In the genomic region with DNA sequence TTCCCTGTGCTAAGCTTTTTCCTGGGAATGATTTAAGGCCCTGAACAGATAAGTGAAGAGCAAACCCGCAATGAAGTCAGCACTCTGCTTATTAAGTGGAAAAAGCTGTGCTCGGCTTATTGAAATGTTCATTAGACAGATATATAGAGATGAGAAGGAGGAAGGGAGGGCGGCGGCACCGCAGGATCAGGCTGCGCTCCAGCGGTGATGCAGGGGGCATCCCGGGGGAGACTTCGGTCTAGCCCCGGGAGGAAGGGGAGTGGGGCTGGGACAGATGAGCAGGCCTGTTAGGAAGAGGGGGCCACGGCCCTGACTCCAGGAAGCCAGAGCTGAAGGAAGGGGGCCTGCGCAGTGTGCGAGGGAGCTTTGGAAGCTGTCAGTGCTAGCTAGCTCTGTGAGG, we compare ENCODE assay signal across 22 cellular contexts.
"Had no signal": no experiment of that assay in that cellular context is flagged by ENCODE, and none has a peak within 500 bp of the region (broad histone marks: within the 10 kb centered on the region; RNA-seq: fewer than 3 reads in every experiment).

No MANE protein-coding gene starts in this region.

- H3K27me3 Mint-ChIP-seq: activated naive CD8-positive, alpha-beta T cell treated with anti-CD3 and anti-CD28 coated beads for 36 hours had no signal

- H3K4me2 ChIP-seq: PC-9 had no signal

- H3K36me3 Mint-ChIP-seq: activated naive CD4-positive, alpha-beta T cell treated with anti-CD3 and anti-CD28 coated beads, Interleukin-2, amount 10 ng/mL, durations not matched to agents 7 days and 5 days; activated naive CD8-positive, alpha-beta T cell treated with anti-CD3 and anti-CD28 coated beads for 36 hours; T-cell had no signal

- DNase-seq: activated CD4-positive, alpha-beta memory T cell treated with anti-CD3 and anti-CD28 coated beads, Interleukin-2, amount 10 ng/mL, durations not matched to agents 7 days and 5 days; activated CD4-positive, alpha-beta T cell treated with anti-CD3 and anti-CD28 coated beads for 36 hours; activated CD4-positive, alpha-beta T cell treated with anti-CD3 and anti-CD28 coated beads, Interleukin-2, amount 50 U/mL, for 1 hour; activated gamma-delta T cell treated with Interleukin-2 at 50 U/mL for 16 hours; activated naive CD4-positive, alpha-beta T cell treated with anti-CD3 and anti-CD28 coated beads, Interleukin-2, amount 10 ng/mL, durations not matched to agents 7 days and 5 days; activated naive CD8-positive, alpha-beta T cell treated with anti-CD3 and anti-CD28 coated beads for 36 hours; activated T-cell treated with anti-CD3 and anti-CD28 coated beads for 4 hours; activated T-cell treated with anti-CD3 and anti-CD28 coated beads, Interleukin-2, amount 50 U/mL, for 72 hours; MM.1S; NCI-H1105; NCI-H1436; NCI-H1694 treated with DMSO at 0.1 percent for 48 hours; NCI-H2029 treated with DMSO at 0.1 percent for 48 hours; NCI-H446; NCI-H524; PC-9; T-cell; T-helper 2 cell; T1000 had no signal

- H3K4me1 Mint-ChIP-seq: activated CD4-positive, alpha-beta T cell treated with anti-CD3 and anti-CD28 coated beads for 36 hours had no signal

- H3K4me3 ChIP-seq: PC-9, SK-N-MC had no signal

- H3K27ac ChIP-seq: PC-9, SK-N-MC, VCaP had no signal

- H3K4me3 Mint-ChIP-seq: activated CD4-positive, alpha-beta memory T cell treated with anti-CD3 and anti-CD28 coated beads, Interleukin-2, amount 10 ng/mL, durations not matched to agents 7 days and 5 days; activated CD4-positive, alpha-beta T cell treated with anti-CD3 and anti-CD28 coated beads for 36 hours; activated naive CD4-positive, alpha-beta T cell treated with anti-CD3 and anti-CD28 coated beads, Interleukin-2, amount 10 ng/mL, durations not matched to agents 7 days and 5 days; activated naive CD8-positive, alpha-beta T cell treated with anti-CD3 and anti-CD28 coated beads for 36 hours; activated T-cell treated with anti-CD3 and anti-CD28 coated beads, Interleukin-2, amount 50 U/mL, for 72 hours; T-cell had no signal

- H2AFZ ChIP-seq: PC-9 had no signal

- H3K9me3 Mint-ChIP-seq: activated CD4-positive, alpha-beta memory T cell treated with anti-CD3 and anti-CD28 coated beads, Interleukin-2, amount 10 ng/mL, durations not matched to agents 7 days and 5 days; activated naive CD4-positive, alpha-beta T cell treated with anti-CD3 and anti-CD28 coated beads, Interleukin-2, amount 10 ng/mL, durations not matched to agents 7 days and 5 days; activated naive CD8-positive, alpha-beta T cell treated with anti-CD3 and anti-CD28 coated beads for 36 hours; activated T-cell treated with anti-CD3 and anti-CD28 coated beads, Interleukin-2, amount 50 U/mL, for 72 hours; activated T-helper 2 cell treated with anti-CD3 and anti-CD28 coated beads, Interferon-gamma antibody, Interleukin-2, Interleukin-4, amounts not matched to agents 10 μg/mL and 5 μg/mL and 100 μg/mL, durations not matched to agents 14 hours and 24 hours and 36 hours; T-cell had no signal

- H3K27ac Mint-ChIP-seq: activated CD4-positive, alpha-beta memory T cell treated with anti-CD3 and anti-CD28 coated beads, Interleukin-2, amount 10 ng/mL, durations not matched to agents 7 days and 5 days; activated CD4-positive, alpha-beta T cell treated with anti-CD3 and anti-CD28 coated beads for 36 hours; activated naive CD4-positive, alpha-beta T cell treated with anti-CD3 and anti-CD28 coated beads, Interleukin-2, amount 10 ng/mL, durations not matched to agents 7 days and 5 days; activated naive CD8-positive, alpha-beta T cell treated with anti-CD3 and anti-CD28 coated beads for 36 hours; activated T-cell treated with anti-CD3 and anti-CD28 coated beads, Interleukin-2, amount 50 U/mL, for 72 hours; activated T-helper 2 cell treated with anti-CD3 and anti-CD28 coated beads, Interferon-gamma antibody, Interleukin-2, Interleukin-4, amounts not matched to agents 10 μg/mL and 5 μg/mL and 100 μg/mL, durations not matched to agents 14 hours and 24 hours and 36 hours; T-cell had no signal
